Comparison of ENCODE assay signal across 11 cellular contexts in genomic region chr16:9836118-9836736, GRCh38.
DNase-seq lines count a peak whose midpoint lies in the region; ATAC-seq and TF ChIP-seq lines count a peak whose summit lies in the region.
"Had no signal": no experiment of that assay in that cellular context is flagged by ENCODE, and none has a peak within 500 bp of the region (broad histone marks: within the 10 kb centered on the region; RNA-seq: fewer than 3 reads in every experiment).

No MANE protein-coding gene starts in this region.

- no peaks in the 10 kb centered on the region for H3K4me1 Mint-ChIP-seq in nephron progenitor cell

- TF ChIP-seq CTCF in GM12865 (IDR thresholded peaks at IDR 0.05; ENCODE audit: insufficient read depth, low read depth, low read length, missing control alignments) = no peak
- no peak for TF ChIP-seq CTCF in cardiac fibroblast (IDR thresholded peaks at IDR 0.05; ENCODE audit: low read depth, low read length)
- no peak for TF ChIP-seq CTCF in nephron progenitor cell (IDR thresholded peaks at IDR 0.05)
- TF ChIP-seq CTCF in transverse colon (IDR thresholded peaks at IDR 0.05) = no peak

- H3K4me1 ChIP-seq in transverse colon = no peaks in the 10 kb centered on the region
- H3K4me1 ChIP-seq: colonic mucosa had no signal

- intact Hi-C loops in transverse colon (cut with DNase I; ENCODE audit: low total_unique reads) = no loop called here

- no peak overlapping the region for H3K27ac Mint-ChIP-seq in nephron progenitor cell
- H3K27ac Mint-ChIP-seq: activated T-helper 2 cell treated with anti-CD3 and anti-CD28 coated beads, Interferon-gamma antibody, Interleukin-2, Interleukin-4, amounts not matched to agents 10 μg/mL and 5 μg/mL and 100 μg/mL, durations not matched to agents 14 hours and 24 hours and 36 hours had no signal

- in situ Hi-C loops in transverse colon (cut with MboI; ENCODE audit: low pct_ligation_motif_present in 1 of 4, low pct_unique_long_range_greater_than_20kb in 1 of 4, low sequenced_read_pairs in 3 of 4) = no loop called here

- H3K27ac ChIP-seq in transverse colon = no peak overlapping the region
- H3K27ac ChIP-seq: colonic mucosa had no signal

- H3K4me3 ChIP-seq in GM12865 (ENCODE audit: low read depth, low read length) (no peak overlapping the region), cardiac fibroblast (replicated peaks in 1 of 2; ENCODE audit: low read depth in 2 of 2, low read length in 2 of 2) (no peak overlapping the region), transverse colon (no peak overlapping the region)
- H3K4me3 ChIP-seq: colonic mucosa had no signal

- WGBS in transverse colon (ENCODE audit: low coverage in 1 of 2), 2 donors = 46 to 52% methylated on average over 8 to 9 of the region's 9 CpGs

- ATAC-seq in GM21367 (IDR thresholded peaks at IDR 0.05; ENCODE audit: unreplicated experiment) = no peak
- ATAC-seq in HG03432 (IDR thresholded peaks at IDR 0.05; ENCODE audit: unreplicated experiment) = no peak

- no peak for TF ChIP-seq EP300 in transverse colon (IDR thresholded peaks at IDR 0.05; ENCODE audit: low read depth)

- H3K4me3 Mint-ChIP-seq in nephron progenitor cell = no peak overlapping the region

- no peaks in the 10 kb centered on the region for H3K27me3 ChIP-seq in transverse colon
- H3K27me3 ChIP-seq: colonic mucosa had no signal

- H3K9me3 ChIP-seq in transverse colon = no peaks in the 10 kb centered on the region
- H3K9me3 ChIP-seq: colonic mucosa had no signal

- no peaks in the 10 kb centered on the region for H3K9me3 Mint-ChIP-seq in nephron progenitor cell

- H3K36me3 ChIP-seq in transverse colon = no peaks in the 10 kb centered on the region
- H3K36me3 ChIP-seq: colonic mucosa had no signal

- DNase-seq in GM12865 (ENCODE audit: low read depth) = peak; percentile 26
- peak; percentile 7 for DNase-seq in NAMALWA (ENCODE audit: low spot score)
- peak; percentile 12 to 59 for DNase-seq in cardiac fibroblast (ENCODE audit: low read depth in 2 of 2)
- peak; percentile 75 for DNase-seq in nephron progenitor cell
- DNase-seq in SKM-1 treated with dmso at 0.1 percent for 144 hours (lab: John Stamatoyannopoulos, UW; ENCODE audit: unreplicated experiment) = no peak
- DNase-seq in transverse colon = no peak
- DNase-seq: colonic mucosa; stimulated activated CD8-positive, alpha-beta memory T cell treated with anti-CD3 and anti-CD28 coated beads, Interleukin-4, amount 100 ng/mL, for 48 hours had no signal

- TF ChIP-seq POLR2A in transverse colon (IDR thresholded peaks at IDR 0.05) = no peak

- H3K36me3 Mint-ChIP-seq in nephron progenitor cell (ENCODE audit: low read depth) = no peaks in the 10 kb centered on the region

- H3K27me3 Mint-ChIP-seq in nephron progenitor cell (ENCODE audit: low read depth, poor library complexity) = no peaks in the 10 kb centered on the region

Comparison
In these comparisons a context has a peak if more than half of its experiments do, and no peak if none do; other contexts are left out.
1. DNase-seq: peak in GM12865 (single experiment), NAMALWA (single experiment), cardiac fibroblast (2 of 2) and nephron progenitor cell (single experiment); none in SKM-1 treated with dmso at 0.1 percent for 144 hours (single experiment) and transverse colon (single experiment).